ENCODE assay signal across 26 cellular contexts in genomic region chr18:66949419-66949818, GRCh38.
"Had no signal": no experiment of that assay in that cellular context is flagged by ENCODE, and none has a peak within 500 bp of the region (broad histone marks: within the 10 kb centered on the region; RNA-seq: fewer than 3 reads in every experiment).

No MANE protein-coding gene starts in this region.

- H3K27me3 ChIP-seq: heart left ventricle, neutrophil, ovary, right atrium auricular region, right lobe of liver, suprapubic skin, tibial artery, uterus had no signal

- H3K4me3 ChIP-seq: heart left ventricle, left ventricle myocardium inferior, lung, mucosa of descending colon, ovary, right atrium auricular region, right lobe of liver, smooth muscle cell, suprapubic skin, thoracic aorta, tibial artery, uterus had no signal

- H3K27ac ChIP-seq: heart left ventricle, left ventricle myocardium inferior, neutrophil, ovary, right atrium auricular region, right lobe of liver, suprapubic skin, thoracic aorta, tibial artery, uterus had no signal

- DNase-seq: glutamatergic neuron; heart left ventricle; hypothalamus; immature natural killer cell; left ventricle myocardium inferior; midbrain; mucosa of descending colon; naive thymus-derived CD4-positive, alpha-beta T cell; occipital lobe; ovary; right lobe of liver; stimulated activated CD4-positive, alpha-beta T cell treated with anti-CD3 and anti-CD28 coated beads, Interleukin-12 subunit alpha, Interleukin-12 subunit beta, amount 100 ng/mL, for 4 hours; stimulated activated CD4-positive, alpha-beta T cell treated with anti-CD3 and anti-CD28 coated beads, Interleukin-15, amount 100 ng/mL, for 24 hours; stimulated activated CD4-positive, alpha-beta T cell treated with anti-CD3 and anti-CD28 coated beads, Interleukin-2, amount 100 ng/mL, for 24 hours; stimulated activated CD4-positive, alpha-beta T cell treated with anti-CD3 and anti-CD28 coated beads, Interleukin-4, amount 100 ng/mL, for 24 hours; stimulated activated naive CD4-positive, alpha-beta T cell; tibial artery; trophoblast cell; uterus had no signal

- H3K9me3 ChIP-seq: mucosa of descending colon, neutrophil, ovary, right atrium auricular region, right lobe of liver, thoracic aorta, tibial artery, uterus had no signal

- H3K36me3 ChIP-seq: heart left ventricle, left ventricle myocardium inferior, neutrophil, ovary, right atrium auricular region, right lobe of liver, suprapubic skin, thoracic aorta, tibial artery had no signal

- ATAC-seq: heart left ventricle; mucosa of descending colon; naive thymus-derived CD4-positive, alpha-beta T cell; right lobe of liver; stimulated activated effector memory CD8-positive, alpha-beta T cell treated with anti-CD3 and anti-CD28 coated beads, Interleukin-12 subunit alpha, Interleukin-12 subunit beta, amount 100 ng/mL, for 72 hours had no signal

- H3K4me1 ChIP-seq: heart left ventricle, left ventricle myocardium inferior, right atrium auricular region, right lobe of liver, suprapubic skin, tibial artery, uterus had no signal
